1 cellular context compared by ENCODE assay signal in the genomic region with DNA sequence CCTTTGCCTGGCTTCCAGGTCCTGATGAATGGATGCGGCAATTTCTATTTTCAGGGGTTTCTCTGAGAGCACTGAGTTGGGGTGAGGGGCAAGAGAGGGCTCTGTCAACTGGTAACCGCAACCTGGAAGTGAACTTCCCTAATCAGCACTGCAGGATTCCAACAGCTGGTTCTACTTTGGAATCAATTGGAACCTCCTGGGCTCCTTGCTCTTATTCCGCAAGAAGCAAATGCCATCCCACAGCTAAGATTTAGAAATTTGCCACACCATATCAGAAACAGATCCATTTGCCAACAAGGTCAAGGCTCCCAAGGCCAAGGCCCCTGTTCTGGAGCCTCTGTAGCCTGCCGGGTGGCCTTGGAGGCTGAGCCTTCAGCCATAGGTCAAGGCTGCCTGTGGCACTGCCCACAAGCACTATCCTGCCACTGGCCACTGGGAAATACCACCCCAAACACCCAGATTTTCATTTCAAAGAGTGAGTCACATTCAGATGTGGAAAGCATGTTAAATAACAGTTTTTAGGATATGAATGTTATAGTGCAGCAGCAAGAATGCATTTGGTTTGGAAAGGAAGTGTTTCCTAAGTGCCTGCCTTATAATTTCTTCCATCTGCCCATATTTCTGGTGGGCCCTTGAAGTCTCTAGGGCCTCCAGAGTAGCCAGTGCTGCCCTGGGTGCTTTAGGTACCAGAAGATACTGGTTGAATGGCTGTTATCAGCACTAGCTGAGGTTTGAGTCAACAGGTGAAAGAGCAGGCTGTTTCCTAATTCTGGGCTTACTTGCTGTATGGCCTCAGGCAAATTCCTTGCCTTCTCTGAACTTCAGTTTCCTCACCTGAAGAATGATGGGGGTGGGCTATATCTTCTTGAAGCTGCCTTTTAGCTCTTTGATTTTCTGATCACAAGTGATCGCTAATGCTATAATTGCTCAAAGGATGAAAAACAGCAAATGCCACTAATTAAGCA.
A peak's percentile ranks its signal among the peaks of the same experiment; 100 is the strongest.
TF ChIP-seq lines count a peak whose summit lies in the region.

No MANE protein-coding gene starts in this region.

TF ChIP-seq in endothelial cell of umbilical vein, 7 proteins besides CTCF, POLR2A, EP300 and RAD21:
- TF ChIP-seq POLR2AphosphoS5 (IDR thresholded peaks at IDR 0.05; ENCODE audit: insufficient read depth, low read depth, low read length) (no peak), FOS (IDR thresholded peaks at IDR 0.05; ENCODE audit: borderline replicate concordance, insufficient read depth, low read length) (peak; percentile 14), EZH2 (IDR thresholded peaks at IDR 0.05; ENCODE audit: borderline replicate concordance, low read depth, low read length, severe bottlenecking) (no peak), GATA2 (IDR thresholded peaks at IDR 0.05; ENCODE audit: insufficient read depth, insufficient read length, low read depth, low read length) (no peak)
